In the genomic region with DNA sequence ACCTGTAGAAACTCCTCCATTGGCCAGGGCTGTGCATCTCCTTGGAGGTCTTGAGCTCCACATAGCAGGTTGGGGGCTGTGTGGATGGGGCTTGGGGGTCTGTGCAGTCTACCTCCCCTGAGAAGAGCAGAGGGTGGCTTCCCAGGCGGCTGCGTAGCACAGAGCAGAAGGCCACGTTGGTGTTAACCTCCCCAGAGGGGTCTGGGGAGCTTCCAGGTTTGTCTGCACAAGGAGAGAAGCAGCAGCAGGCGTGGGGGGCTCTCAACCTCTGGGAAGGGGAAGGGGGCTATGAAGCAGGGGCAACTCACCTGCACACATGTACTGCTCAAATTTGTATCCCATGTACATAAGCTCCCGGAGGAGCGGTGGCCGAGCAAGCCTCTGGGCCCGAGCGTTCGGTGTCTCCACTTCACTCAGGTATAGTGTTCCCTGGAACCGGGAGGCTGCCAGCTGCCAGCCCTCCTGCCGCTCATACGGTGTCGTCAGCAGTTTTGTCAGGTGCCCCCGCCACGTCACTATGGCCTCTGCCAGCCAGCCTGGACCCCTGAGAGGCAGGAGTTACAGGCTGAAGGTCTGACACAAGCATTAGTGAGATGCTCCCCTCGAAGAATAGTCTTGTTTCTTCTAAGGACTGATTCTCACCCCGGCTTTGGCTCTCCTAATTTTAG, we compare ENCODE assay signal across 1 cellular context.
TF ChIP-seq lines count a peak whose summit lies in the region.

No MANE protein-coding gene starts in this region.

TF ChIP-seq in GM12878, 131 proteins besides CTCF, POLR2A, EP300 and RAD21:
- TF ChIP-seq JUNB (IDR thresholded peaks at IDR 0.05): no peak
- no peak for TF ChIP-seq TARDBP (IDR thresholded peaks at IDR 0.05; ENCODE audit: borderline replicate concordance)
- TF ChIP-seq FOXM1 (IDR thresholded peaks at IDR 0.05; ENCODE audit: low read depth, low read length): no peak
- TF ChIP-seq JUND (IDR thresholded peaks at IDR 0.05; ENCODE audit: low read depth, low read length): no peak
- no peak for TF ChIP-seq RBBP5 (conservative IDR thresholded peaks at IDR 0.05)
- no peak for TF ChIP-seq ASH2L (IDR thresholded peaks at IDR 0.05; ENCODE audit: borderline replicate concordance, low read depth)
- no peak for TF ChIP-seq SIN3A (IDR thresholded peaks at IDR 0.05; ENCODE audit: low read depth, low read length)
- TF ChIP-seq RB1 (IDR thresholded peaks at IDR 0.05; ENCODE audit: borderline replicate concordance): no peak
- TF ChIP-seq CHD4 (IDR thresholded peaks at IDR 0.05): no peak
- no peak for TF ChIP-seq SKIL (IDR thresholded peaks at IDR 0.05; ENCODE audit: low read depth, poor library complexity, severe bottlenecking)
- TF ChIP-seq MTA2 (IDR thresholded peaks at IDR 0.05; ENCODE audit: low read depth): no peak
TF ChIP-seq in GM12878: peak in this region for 0.
